In genomic region chr12:114631242-114631641, GRCh38 we compare ENCODE assay signal across 17 cellular contexts. TPM values are rescaled to one million over a fixed set of nuclear protein-coding genes. Genes with fewer than 3 reads are reported as not detected.
A peak's percentile ranks its signal among the peaks of the same experiment; 100 is the strongest.
DNase-seq lines count a peak whose midpoint lies in the region; ATAC-seq and TF ChIP-seq lines count a peak whose summit lies in the region.
"Had no signal": no experiment of that assay in that cellular context is flagged by ENCODE, and none has a peak within 500 bp of the region (broad histone marks: within the 10 kb centered on the region; RNA-seq: fewer than 3 reads in every experiment).

No MANE protein-coding gene starts in this region.

- H2AK5ac ChIP-seq in trophoblast cell (ENCODE audit: low read length): no peak overlapping the region

- H4K91ac ChIP-seq in trophoblast cell (ENCODE audit: low read depth, low read length): no peak overlapping the region

- no peak overlapping the region for H3K18ac ChIP-seq in trophoblast cell (ENCODE audit: low read length)

- H2AFZ ChIP-seq in trophoblast cell (ENCODE audit: insufficient read depth, low read length, poor library complexity): no peak overlapping the region

- H3K4me3 ChIP-seq in BE2C (ENCODE audit: low read depth, low read length) (no peak overlapping the region), trophoblast cell (ENCODE audit: low read depth, low read length) (no peak overlapping the region)
- H3K4me3 ChIP-seq: BLaER1, HAP-1 had no signal

- H3K9me3 ChIP-seq in BE2C (no peaks in the 10 kb centered on the region), trophoblast cell (ENCODE audit: insufficient read depth, low read depth, low read length) (no peaks in the 10 kb centered on the region)
- H3K9me3 ChIP-seq: BLaER1, HAP-1 had no signal

- H3K36me3 ChIP-seq in BE2C (no peaks in the 10 kb centered on the region), trophoblast cell (ENCODE audit: control insufficient read depth in 1 of 2, insufficient read depth in 2 of 2, low read length in 2 of 2) (no peaks in the 10 kb centered on the region)
- H3K36me3 ChIP-seq: BLaER1, HAP-1 had no signal

- H2BK12ac ChIP-seq in trophoblast cell (ENCODE audit: low read length): no peak overlapping the region

- ATAC-seq in GM21360 (IDR thresholded peaks at IDR 0.05; ENCODE audit: unreplicated experiment): no peak
- ATAC-seq: CD8-positive, alpha-beta T cell had no signal

- no peak overlapping the region for H2BK5ac ChIP-seq in trophoblast cell (ENCODE audit: low read depth, low read length, poor library complexity)

- WGBS in trophoblast cell (ENCODE audit: extremely low coverage, insufficient coverage, insufficient read length): no CpG with 5 or more reads among the region's 7 CpGs

- no peak overlapping the region for H4K12ac ChIP-seq in trophoblast cell (ENCODE audit: low read depth, low read length)

- peak overlapping the region; percentile 15 for H3K27ac ChIP-seq in trophoblast cell (ENCODE audit: low read depth, low read length)
- H3K27ac ChIP-seq: BLaER1, C4-2B had no signal

- peak; percentile 10 for DNase-seq in BE2C
- peak; percentile 20 for DNase-seq in ELF-1 (ENCODE audit: low read depth, low spot score)
- DNase-seq in islet precursor cell: peak; percentile 75
- no peak for DNase-seq in trophoblast cell
- DNase-seq in AG08396 (ENCODE audit: low spot score): no peak
- no peak for DNase-seq in NCI-H2029 treated with DMSO at 0.1 percent for 48 hours (lab: John Stamatoyannopoulos, UW)
- DNase-seq: CD4-positive, CD25-positive, alpha-beta regulatory T cell; CD8-positive, alpha-beta T cell; DMS 273 treated with DMSO at 0.1 percent for 48 hours; DMS79; EL; GF-D8; GOT3 had no signal

- H3K23ac ChIP-seq in trophoblast cell (ENCODE audit: low read length): no peak overlapping the region

- no peaks in the 10 kb centered on the region for H3K4me1 ChIP-seq in BE2C
- peaks cover 3 to 13% of the 10 kb centered on the region in 2 experiments for H3K4me1 ChIP-seq in trophoblast cell (ENCODE audit: control insufficient read depth in 1 of 2, insufficient read depth in 2 of 2, low read length in 2 of 2)
- H3K4me1 ChIP-seq: BLaER1, HAP-1 had no signal

- H4K8ac ChIP-seq in trophoblast cell (ENCODE audit: low read depth, low read length): no peak overlapping the region

- H3K79me2 ChIP-seq in trophoblast cell (ENCODE audit: control insufficient read depth, insufficient read depth, low read length, poor library complexity): no peaks in the 10 kb centered on the region

- H3K14ac ChIP-seq in trophoblast cell (ENCODE audit: low read length): no peak overlapping the region

- no peak overlapping the region for H3K9ac ChIP-seq in trophoblast cell (ENCODE audit: low read length)
- H3K9ac ChIP-seq: BLaER1 had no signal

- no peaks in the 10 kb centered on the region for H3K27me3 ChIP-seq in BE2C
- H3K27me3 ChIP-seq in trophoblast cell (ENCODE audit: insufficient read depth, low read length): no peaks in the 10 kb centered on the region
- H3K27me3 ChIP-seq: BLaER1 had no signal

- no peak overlapping the region for H3K4ac ChIP-seq in trophoblast cell (ENCODE audit: low read depth, low read length)

- no peak for TF ChIP-seq CTCF in BE2C (IDR thresholded peaks at IDR 0.05; ENCODE audit: low read depth, low read length)

- H3K79me1 ChIP-seq in trophoblast cell (ENCODE audit: low read length): peaks cover 4% of the 10 kb centered on the region

- no peak overlapping the region for H3K4me2 ChIP-seq in trophoblast cell (ENCODE audit: low read length)
- H3K4me2 ChIP-seq: BLaER1 had no signal

- H2BK120ac ChIP-seq in trophoblast cell (ENCODE audit: insufficient read depth, low read length, poor library complexity): no peak overlapping the region

RNA-seq across cellular contexts. Expression of gene TBX3, which starts 52.7 kb away (rescaled TPM):
- polyA plus RNA-seq in BE2C (2012; ENCODE audit: insufficient read depth, insufficient read length, low read depth): 60.5 TPM
- polyA plus RNA-seq in trophoblast cell (2013): 292 and 302 TPM in 2 replicates
- polyA plus RNA-seq: CD4-positive, CD25-positive, alpha-beta regulatory T cell had no signal

Comparison
In these comparisons a context has a peak if more than half of its experiments do, and no peak if none do; other contexts are left out.
1. DNase-seq: peak in BE2C (single experiment), ELF-1 (single experiment) and islet precursor cell (single experiment); none in trophoblast cell (0 of 2), AG08396 (single experiment) and NCI-H2029 treated with DMSO at 0.1 percent for 48 hours (single experiment).